Comparison of ENCODE assay signal across 7 cellular contexts in genomic region chr5:156475831-156476551, GRCh38.
DNase-seq lines count a peak whose midpoint lies in the region; ATAC-seq and TF ChIP-seq lines count a peak whose summit lies in the region.

No MANE protein-coding gene starts in this region.

- H3K36me3 Mint-ChIP-seq in effector memory CD8-positive, alpha-beta T cell (ENCODE audit: insufficient read depth), result no peaks in the 10 kb centered on the region

- ATAC-seq in left lobe of liver, result peak; percentile 73
- no peak for ATAC-seq in effector memory CD8-positive, alpha-beta T cell (replicated peaks)

- H3K4me1 ChIP-seq in testis, result peaks cover 30% of the 10 kb centered on the region
- no peaks in the 10 kb centered on the region for H3K4me1 ChIP-seq in Peyer's patch

- DNase-seq in M059J (ENCODE audit: low read depth), result peak; percentile 51
- DNase-seq in left lobe of liver (ENCODE audit: low spot score), result no peak
- DNase-seq in testis, result peak; percentile 63
- no peak for DNase-seq in effector memory CD8-positive, alpha-beta T cell
- DNase-seq in Peyer's patch, result no peak
- no peak for DNase-seq in NOMO-1 treated with dmso at 0.1 percent for 144 hours (lab: John Stamatoyannopoulos, UW; ENCODE audit: unreplicated experiment)

- no peaks in the 10 kb centered on the region for H3K27me3 ChIP-seq in testis
- no peaks in the 10 kb centered on the region for H3K27me3 ChIP-seq in Peyer's patch

- H3K27ac Mint-ChIP-seq in effector memory CD8-positive, alpha-beta T cell, result no peak overlapping the region

- no peaks in the 10 kb centered on the region for H3K9me3 Mint-ChIP-seq in effector memory CD8-positive, alpha-beta T cell

- 48 to 62% methylated on average over 4 of the region's 4 CpGs for WGBS in testis, 2 donors

- no peaks in the 10 kb centered on the region for H3K9me3 ChIP-seq in testis
- H3K9me3 ChIP-seq in Peyer's patch, result no peaks in the 10 kb centered on the region

- no peaks in the 10 kb centered on the region for H3K36me3 ChIP-seq in testis (ENCODE audit: low read depth, missing control alignments)
- no peaks in the 10 kb centered on the region for H3K36me3 ChIP-seq in Peyer's patch

- no peak overlapping the region for H3K4me3 Mint-ChIP-seq in effector memory CD8-positive, alpha-beta T cell

- no peaks in the 10 kb centered on the region for H3K4me1 Mint-ChIP-seq in effector memory CD8-positive, alpha-beta T cell (ENCODE audit: low read depth in 2 of 2)

- no peak for TF ChIP-seq POLR2A in testis (IDR thresholded peaks at IDR 0.05)
- no peak for TF ChIP-seq POLR2A in Peyer's patch (IDR thresholded peaks at IDR 0.05)

- no peak for TF ChIP-seq CTCF in testis (IDR thresholded peaks at IDR 0.05)
- TF ChIP-seq CTCF in Peyer's patch (IDR thresholded peaks at IDR 0.05), result no peak

- H3K27me3 Mint-ChIP-seq in effector memory CD8-positive, alpha-beta T cell, result peaks cover 22 to 29% of the 10 kb centered on the region in 2 donors

- peak overlapping the region; percentile 23 for H3K27ac ChIP-seq in cingulate gyrus (ENCODE audit: low read depth, low read length)
- H3K27ac ChIP-seq in testis, result peak overlapping the region in 1 of 2 donors; percentile 23
- peak overlapping the region in 2 of 4 donors; percentile 43 to 55 for H3K27ac ChIP-seq in Peyer's patch

- intact Hi-C loops in testis (cut with DNase I; ENCODE audit: low total_unique reads), result no loop called here

- no peak overlapping the region for H3K4me3 ChIP-seq in testis
- no peak overlapping the region for H3K4me3 ChIP-seq in Peyer's patch

Comparison
In these comparisons a context has a peak if more than half of its experiments do, and no peak if none do; other contexts are left out.
1. DNase-seq: peak in M059J (single experiment) and testis (single experiment); none in left lobe of liver (single experiment), effector memory CD8-positive, alpha-beta T cell (0 of 3), Peyer's patch (0 of 3) and NOMO-1 treated with dmso at 0.1 percent for 144 hours (single experiment).